ENCODE assay signal across 8 cellular contexts in genomic region chr22:36363378-36363931, GRCh38. TPM values are rescaled to one million over a fixed set of nuclear protein-coding genes. Genes with fewer than 3 reads are reported as not detected.
DNase-seq lines count a peak whose midpoint lies in the region; ATAC-seq and TF ChIP-seq lines count a peak whose summit lies in the region.

No MANE protein-coding gene starts in this region.

- H3K27me3 ChIP-seq in heart left ventricle (no peaks in the 10 kb centered on the region), adrenal gland (no peaks in the 10 kb centered on the region), mesenchymal stem cell (ENCODE audit: control insufficient read depth in 1 of 2, insufficient read depth in 1 of 2, low read length in 2 of 2) (no peaks in the 10 kb centered on the region), uterus (no peaks in the 10 kb centered on the region)

- ATAC-seq in heart left ventricle (no peak), Right ventricle myocardium inferior (no peak), GM18870 (IDR thresholded peaks at IDR 0.05; ENCODE audit: unreplicated experiment) (no peak), GM18858 (IDR thresholded peaks at IDR 0.05; ENCODE audit: unreplicated experiment) (no peak)

- no peaks in the 10 kb centered on the region for H3K79me1 ChIP-seq in mesenchymal stem cell (replicated peaks; ENCODE audit: low read length, poor library complexity, severe bottlenecking)

- no peak overlapping the region for H2BK120ac ChIP-seq in mesenchymal stem cell (ENCODE audit: low read depth, low read length)

- no peak overlapping the region for H3K14ac ChIP-seq in mesenchymal stem cell (ENCODE audit: low read length in 2 of 2)

- no peak overlapping the region for H3K4me3 ChIP-seq in heart left ventricle
- no peak overlapping the region for H3K4me3 ChIP-seq in adrenal gland
- H3K4me3 ChIP-seq in mesenchymal stem cell (ENCODE audit: insufficient read depth in 1 of 2, low read depth in 1 of 2, low read length in 2 of 2), result no peak overlapping the region
- no peak overlapping the region for H3K4me3 ChIP-seq in uterus

- H3K27ac ChIP-seq in heart left ventricle (peak overlapping the region; percentile 26 to 99 (median 88)), adrenal gland (peak overlapping the region in 3 of 5 donors; percentile 69 to 86 (median 70)), mesenchymal stem cell (ENCODE audit: low read length, poor library complexity, severe bottlenecking) (peak overlapping the region; percentile 90), uterus (peak overlapping the region; percentile 96 to 98)

- H3K23ac ChIP-seq in mesenchymal stem cell (ENCODE audit: low read length in 2 of 2), result no peak overlapping the region

- H3K4ac ChIP-seq in mesenchymal stem cell (ENCODE audit: low read depth in 1 of 2, low read length in 2 of 2), result no peak overlapping the region

- H3K9me3 ChIP-seq in heart left ventricle (no peaks in the 10 kb centered on the region), adrenal gland (replicated peaks in 1 of 3) (no peaks in the 10 kb centered on the region), mesenchymal stem cell (ENCODE audit: control insufficient read depth, low read length) (no peaks in the 10 kb centered on the region), uterus (no peaks in the 10 kb centered on the region)

- H3K18ac ChIP-seq in mesenchymal stem cell (ENCODE audit: low read depth in 1 of 2, low read length in 2 of 2), result peak overlapping the region in 1 of 2 experiments; percentile 16

- H3K4me1 ChIP-seq in heart left ventricle, result peaks cover 42 to 100% (median 98%) of the 10 kb centered on the region in 12 donors
- peaks cover 61 to 90% of the 10 kb centered on the region in 2 donors for H3K4me1 ChIP-seq in adrenal gland (replicated peaks in 1 of 2)
- peaks cover 76% of the 10 kb centered on the region for H3K4me1 ChIP-seq in mesenchymal stem cell (ENCODE audit: control insufficient read depth, insufficient read depth, low read depth, low read length)
- peaks cover 23 to 64% of the 10 kb centered on the region in 2 donors for H3K4me1 ChIP-seq in uterus

- H4K91ac ChIP-seq in mesenchymal stem cell (ENCODE audit: low read length), result no peak overlapping the region

- no peak overlapping the region for H2BK5ac ChIP-seq in mesenchymal stem cell (ENCODE audit: low read depth, low read length, poor library complexity, severe bottlenecking)

- WGBS in heart left ventricle, 4 donors, result 69 to 87% (median 86%) methylated on average over 4 of the region's 4 CpGs
- WGBS in adrenal gland, 4 donors, result 82 to 95% (median 91%) methylated on average over 2 to 4 of the region's 4 CpGs
- WGBS in mesenchymal stem cell, result 94% methylated on average over 4 of the region's 4 CpGs

- intact Hi-C loops in heart left ventricle (cut with DNase I) (no loop called here), Right ventricle myocardium inferior (cut with DNase I) (loop anchor here (2.0 kb wide), 1 partner anchor 39 kb away; no protein-coding TSS in a partner anchor), adrenal gland (cut with DNase I) (no loop called here), uterus (cut with DNase I; ENCODE audit: low total_unique reads) (no loop called here)

- H2AK5ac ChIP-seq in mesenchymal stem cell (ENCODE audit: low read length, severe bottlenecking), result no peak overlapping the region

- TF ChIP-seq CTCF in heart left ventricle (IDR thresholded peaks at IDR 0.05) (no peak), adrenal gland (IDR thresholded peaks at IDR 0.05) (no peak), uterus (IDR thresholded peaks at IDR 0.05) (no peak)

- no peak overlapping the region for H4K8ac ChIP-seq in mesenchymal stem cell (ENCODE audit: low read length)

- H3K36me3 ChIP-seq in heart left ventricle (peaks cover 0 to 50% (median 10%) of the 10 kb centered on the region in 9 donors), adrenal gland (replicated peaks in 1 of 2) (no peaks in the 10 kb centered on the region), mesenchymal stem cell (ENCODE audit: control insufficient read depth in 1 of 2, insufficient read depth in 2 of 2, low read depth in 1 of 2, low read length in 2 of 2) (peaks cover 4 to 44% of the 10 kb centered on the region in 2 experiments), uterus (no peaks in the 10 kb centered on the region)

- DNase-seq in heart left ventricle (no peak), Right ventricle myocardium inferior (ENCODE audit: missing footprints) (no peak), adrenal gland (no peak), mesenchymal stem cell (no peak), uterus (no peak), kidney glomerular epithelial cell (lab: John Stamatoyannopoulos, UW) (no peak)

- H2BK15ac ChIP-seq in mesenchymal stem cell (ENCODE audit: low read depth, poor library complexity, severe bottlenecking), result no peak overlapping the region

- H3K9ac ChIP-seq in mesenchymal stem cell (ENCODE audit: low read length), result no peak overlapping the region

- no peak for TF ChIP-seq POLR2A in heart left ventricle (IDR thresholded peaks at IDR 0.05)
- TF ChIP-seq POLR2A in adrenal gland (IDR thresholded peaks at IDR 0.05), result no peak
- no peak for TF ChIP-seq POLR2A in uterus (IDR thresholded peaks at IDR 0.05)

- H2AFZ ChIP-seq in mesenchymal stem cell (ENCODE audit: low read depth, low read length), result no peak overlapping the region

- no peak overlapping the region for H2BK12ac ChIP-seq in mesenchymal stem cell (ENCODE audit: low read length in 2 of 2)

- H3K4me2 ChIP-seq in mesenchymal stem cell (ENCODE audit: low read length, poor library complexity, severe bottlenecking), result no peak overlapping the region

RNA-seq across cellular contexts. Expression of gene MYH9, which starts 24.3 kb away (rescaled TPM):
- total RNA-seq in heart left ventricle, result 100 to 1,000 TPM; 126 to 482 (median 238) TPM
- polyA plus RNA-seq in heart left ventricle, result 100 to 1,000 TPM; 109 to 407 TPM
- total RNA-seq in Right ventricle myocardium inferior, result 180 TPM
- total RNA-seq in adrenal gland, result 100 to 1,000 TPM; 294 to 427 (median 369) TPM
- 100 to 1,000 TPM in 2 of 3 donors, 10 to 100 TPM in 1; 96.2 to 164 (median 133) TPM for polyA plus RNA-seq in adrenal gland
- polyA plus RNA-seq in mesenchymal stem cell (2013, experiment 1 of 2), result 369 TPM
- polyA plus RNA-seq in mesenchymal stem cell (2013, experiment 2 of 2), result 336 TPM
- total RNA-seq in uterus, result 1,000 to 10,000 TPM in 1 of 4 donors, 100 to 1,000 TPM in 3; 215 to 1,171 (median 400) TPM
